Comparison of ENCODE assay signal across 21 cellular contexts in the genomic region with DNA sequence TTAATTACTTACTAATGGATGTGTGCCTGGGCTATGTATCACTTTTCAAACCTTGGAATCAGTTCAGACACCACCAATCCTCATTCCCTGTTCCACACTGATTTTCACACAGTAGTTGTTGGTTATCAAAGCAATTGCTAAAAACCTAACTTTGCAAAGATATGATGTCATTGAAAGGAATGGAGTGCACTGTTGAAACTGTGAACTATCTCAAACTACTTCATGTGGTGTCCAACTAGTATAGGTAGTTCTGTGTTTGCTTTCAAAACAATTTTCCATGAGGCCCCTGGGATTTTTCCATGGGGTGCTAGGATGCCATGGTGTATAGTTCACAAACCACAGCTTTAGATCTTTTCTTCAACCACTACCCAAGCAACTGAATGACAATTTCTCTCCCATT.
"Had no signal": no experiment of that assay in that cellular context is flagged by ENCODE, and none has a peak within 500 bp of the region (broad histone marks: within the 10 kb centered on the region; RNA-seq: fewer than 3 reads in every experiment).

No MANE protein-coding gene starts in this region.

- H3K4me1 ChIP-seq: left ventricle myocardium inferior, pancreas, psoas muscle, right atrium auricular region, tibial artery had no signal

- H3K36me3 Mint-ChIP-seq: natural killer cell had no signal

- H3K9me3 ChIP-seq: left ventricle myocardium inferior, pancreas, psoas muscle, right atrium auricular region, tibial artery had no signal

- H3K9me3 Mint-ChIP-seq: activated naive CD8-positive, alpha-beta T cell treated with anti-CD3 and anti-CD28 coated beads, Interleukin-2, amount 10 ng/mL, durations not matched to agents 7 days and 5 days; natural killer cell; stimulated activated naive CD8-positive, alpha-beta T cell treated with anti-CD3 and anti-CD28 coated beads, Interleukin-15, Interleukin-2, amounts not matched to agents 100 ng/mL and 50 ng/mL, for 24 hours had no signal

- H3K4me3 ChIP-seq: left ventricle myocardium inferior, pancreas, psoas muscle, right atrium auricular region, tibial artery had no signal

- H3K4me3 Mint-ChIP-seq: natural killer cell; stimulated activated naive CD8-positive, alpha-beta T cell treated with anti-CD3 and anti-CD28 coated beads, Interleukin-15, Interleukin-2, amounts not matched to agents 100 ng/mL and 50 ng/mL, for 24 hours had no signal

- H3K27ac ChIP-seq: left ventricle myocardium inferior, pancreas, psoas muscle, right atrium auricular region, tibial artery, WERI-Rb-1 had no signal

- H3K27me3 Mint-ChIP-seq: activated naive CD8-positive, alpha-beta T cell treated with anti-CD3 and anti-CD28 coated beads, Interleukin-2, amount 10 ng/mL, durations not matched to agents 7 days and 5 days; stimulated activated naive CD8-positive, alpha-beta T cell treated with anti-CD3 and anti-CD28 coated beads, Interleukin-15, Interleukin-2, amounts not matched to agents 100 ng/mL and 50 ng/mL, for 24 hours had no signal

- H3K36me3 ChIP-seq: pancreas had no signal

- FAIRE-seq: colon, pancreas had no signal

- H3K27me3 ChIP-seq: pancreas, right atrium auricular region, tibial artery had no signal

- DNase-seq: activated CD4-positive, alpha-beta T cell treated with anti-CD3 and anti-CD28 coated beads, Interleukin-2, amount 50 U/mL, for 4 hours; activated CD4-positive, CD25-positive, alpha-beta regulatory T cell treated with anti-CD3 and anti-CD28 coated beads, Interleukin-2, amount 50 U/mL, for 72 hours; activated naive CD4-positive, alpha-beta T cell treated with Interleukin-2 at 50 U/mL for 16 hours; activated naive CD8-positive, alpha-beta T cell treated with anti-CD3 and anti-CD28 coated beads, Interleukin-2, amount 10 ng/mL, durations not matched to agents 7 days and 5 days; activated T-cell treated with anti-CD3 and anti-CD28 coated beads, Interleukin-2, amount 50 U/mL, for 48 hours; central memory CD4-positive, alpha-beta T cell; effector memory CD4-positive, alpha-beta T cell; foreskin melanocyte; kidney glomerular epithelial cell; left ventricle myocardium inferior; midbrain; natural killer cell; pancreas; psoas muscle; stimulated activated CD4-positive, alpha-beta T cell treated with anti-CD3 and anti-CD28 coated beads, Interleukin-12 subunit alpha, Interleukin-12 subunit beta, amount 100 ng/mL, for 4 hours; stimulated activated CD4-positive, alpha-beta T cell treated with anti-CD3 and anti-CD28 coated beads, Interleukin-4, amount 100 ng/mL, for 4 hours; tibial artery; WERI-Rb-1 had no signal

- ATAC-seq: natural killer cell, pancreas, psoas muscle had no signal

- H3K27ac Mint-ChIP-seq: activated naive CD8-positive, alpha-beta T cell treated with anti-CD3 and anti-CD28 coated beads, Interleukin-2, amount 10 ng/mL, durations not matched to agents 7 days and 5 days; natural killer cell; stimulated activated naive CD8-positive, alpha-beta T cell treated with anti-CD3 and anti-CD28 coated beads, Interleukin-15, Interleukin-2, amounts not matched to agents 100 ng/mL and 50 ng/mL, for 24 hours had no signal
